ENCODE assay signal across 20 cellular contexts in genomic region chr1:59819566-59820438, GRCh38. TPM values are rescaled to one million over a fixed set of nuclear protein-coding genes. Genes with fewer than 3 reads are reported as not detected.
DNase-seq lines count a peak whose midpoint lies in the region; ATAC-seq and TF ChIP-seq lines count a peak whose summit lies in the region.
"Had no signal": no experiment of that assay in that cellular context is flagged by ENCODE, and none has a peak within 500 bp of the region (broad histone marks: within the 10 kb centered on the region; RNA-seq: fewer than 3 reads in every experiment).

No MANE protein-coding gene starts in this region.

- no peak overlapping the region for H3K4me3 Mint-ChIP-seq in H9
- no peak overlapping the region for H3K4me3 Mint-ChIP-seq in stimulated activated memory B cell treated with anti-CD40 and anti-IgM and Interleukin-4, amounts not matched to agents 10 μg/mL and 1 μg/mL and 100 μg/mL, for 72 hours
- H3K4me3 Mint-ChIP-seq in CD4-positive, alpha-beta T cell = no peak overlapping the region
- H3K4me3 Mint-ChIP-seq: GM23338, nephron progenitor cell had no signal

- no peaks in the 10 kb centered on the region for H3K27me3 ChIP-seq in H9 (ENCODE audit: insufficient read depth, low read length)
- no peaks in the 10 kb centered on the region for H3K27me3 ChIP-seq in CD4-positive, alpha-beta T cell (ENCODE audit: control insufficient read depth, insufficient read depth, low read length)
- H3K27me3 ChIP-seq: ascending aorta had no signal

- H3K4me1 Mint-ChIP-seq in H9 = no peaks in the 10 kb centered on the region
- peaks cover 5% of the 10 kb centered on the region for H3K4me1 Mint-ChIP-seq in stimulated activated memory B cell treated with anti-CD40 and anti-IgM and Interleukin-4, amounts not matched to agents 10 μg/mL and 1 μg/mL and 100 μg/mL, for 72 hours
- peaks cover 7% of the 10 kb centered on the region for H3K4me1 Mint-ChIP-seq in CD4-positive, alpha-beta T cell (ENCODE audit: low read depth)
- H3K4me1 Mint-ChIP-seq: nephron progenitor cell had no signal

- H3K23me2 ChIP-seq in H9 (ENCODE audit: insufficient read length, low read depth, low read length, poor library complexity, severe bottlenecking) = peaks cover 6% of the 10 kb centered on the region

- no peak for TF ChIP-seq CTCF in H9 (conservative IDR thresholded peaks at IDR 0.05)
- TF ChIP-seq CTCF in CD4-positive, alpha-beta T cell (IDR thresholded peaks at IDR 0.05) = no peak

- peaks cover 2% of the 10 kb centered on the region; the same call in 1 of the 2 replicates for H3K4me1 ChIP-seq in H9 (ENCODE audit: insufficient read depth, low read length)
- H3K4me1 ChIP-seq: ascending aorta, uterus had no signal

- no peak overlapping the region for H3K27ac ChIP-seq in H9 (ENCODE audit: insufficient read length, low read depth, low read length)
- no peak overlapping the region for H3K27ac ChIP-seq in CD4-positive, alpha-beta T cell (ENCODE audit: low read depth, low read length)
- H3K27ac ChIP-seq: ascending aorta, uterus had no signal

- H4K91ac ChIP-seq in H9 (ENCODE audit: insufficient read length, low read depth, low read length) = no peak overlapping the region

- no peak overlapping the region for H2BK15ac ChIP-seq in H9 (ENCODE audit: low read depth, low read length)

- H3T11ph ChIP-seq in H9 (ENCODE audit: low read length) = no peak overlapping the region

- no peaks in the 10 kb centered on the region for H4K20me1 ChIP-seq in H9 (ENCODE audit: control insufficient read depth, insufficient read depth, insufficient read length)

- no peaks in the 10 kb centered on the region for H3K27me3 Mint-ChIP-seq in H9 (ENCODE audit: low read depth)
- no peaks in the 10 kb centered on the region for H3K27me3 Mint-ChIP-seq in stimulated activated memory B cell treated with anti-CD40 and anti-IgM and Interleukin-4, amounts not matched to agents 10 μg/mL and 1 μg/mL and 100 μg/mL, for 72 hours
- no peaks in the 10 kb centered on the region for H3K27me3 Mint-ChIP-seq in CD4-positive, alpha-beta T cell

- H3K27ac Mint-ChIP-seq in H9 = no peak overlapping the region
- no peak overlapping the region for H3K27ac Mint-ChIP-seq in stimulated activated memory B cell treated with anti-CD40 and anti-IgM and Interleukin-4, amounts not matched to agents 10 μg/mL and 1 μg/mL and 100 μg/mL, for 72 hours
- no peak overlapping the region for H3K27ac Mint-ChIP-seq in CD4-positive, alpha-beta T cell
- H3K27ac Mint-ChIP-seq: GM23338, nephron progenitor cell had no signal

- no peak overlapping the region for H3K18ac ChIP-seq in H9 (ENCODE audit: insufficient read length, low read depth, low read length)

- no peak overlapping the region for H3K4ac ChIP-seq in H9 (ENCODE audit: low read depth, low read length)

- no peak overlapping the region for H2BK5ac ChIP-seq in H9 (ENCODE audit: insufficient read length, low read length)

- no peak overlapping the region for H2BK120ac ChIP-seq in H9 (ENCODE audit: low read depth, low read length, poor library complexity, severe bottlenecking)

- H3K9ac ChIP-seq in H9 (ENCODE audit: extremely low read depth, insufficient read length, low read length) = no peak overlapping the region
- H3K9ac ChIP-seq: SK-N-SH had no signal

- no peak overlapping the region for H3K56ac ChIP-seq in H9 (ENCODE audit: insufficient read length, low read depth, low read length)

- no peak overlapping the region for H3K23ac ChIP-seq in H9 (ENCODE audit: insufficient read length, low read depth, low read length)

- POLR2A ChIA-PET in CD4-positive, alpha-beta T cell (lab: Charles Lee) = no interaction called here

- ATAC-seq in GM19463 (IDR thresholded peaks at IDR 0.05; ENCODE audit: unreplicated experiment) (peak; percentile 58), HG03196 (IDR thresholded peaks at IDR 0.05; ENCODE audit: unreplicated experiment) (peak; percentile 51)
- no peak for ATAC-seq in stimulated activated memory B cell treated with anti-CD40 and anti-IgM and Interleukin-4, amounts not matched to agents 10 μg/mL and 1 μg/mL and 100 μg/mL, for 72 hours
- no peak for ATAC-seq in CD4-positive, alpha-beta T cell (ENCODE audit: poor library complexity)
- ATAC-seq: GM23338, Panc1 had no signal

- no peak overlapping the region for H2AK5ac ChIP-seq in H9 (ENCODE audit: insufficient read length, low read length)

- no peak overlapping the region for H3K14ac ChIP-seq in H9 (ENCODE audit: insufficient read depth, low read length)

- H3K36me3 Mint-ChIP-seq in H9 (ENCODE audit: insufficient read depth in 1 of 3, low read depth in 3 of 3) = peaks cover 0 to 8% (median 4%) of the 10 kb centered on the region in 3 experiments; a peak in 1 of 7 replicates
- peaks cover 7% of the 10 kb centered on the region for H3K36me3 Mint-ChIP-seq in stimulated activated memory B cell treated with anti-CD40 and anti-IgM and Interleukin-4, amounts not matched to agents 10 μg/mL and 1 μg/mL and 100 μg/mL, for 72 hours
- peaks cover 14% of the 10 kb centered on the region for H3K36me3 Mint-ChIP-seq in CD4-positive, alpha-beta T cell (ENCODE audit: low read depth)

- H4K5ac ChIP-seq in H9 (ENCODE audit: insufficient read length, low read depth, low read length) = no peak overlapping the region

- H4K8ac ChIP-seq in H9 (replicated peaks; ENCODE audit: insufficient read length, low read depth, low read length) = no peak overlapping the region

- H2AFZ ChIP-seq in H9 (ENCODE audit: low read length) = no peak overlapping the region
- H2AFZ ChIP-seq: GM23338 had no signal

- intact Hi-C loops in CD4-positive, alpha-beta T cell (cut with DNase I, micrococcal nuclease) = loop anchor here (5.0 to 10.0 kb wide), 5 partner anchors 525 to 1905 kb away; partner anchors contain the start of genes FGGY (in 1 of the 2), MYSM1 (in 1 of the 2) and TM2D1 (in 1 of the 2)

- H2BK12ac ChIP-seq in H9 (ENCODE audit: insufficient read length, low read depth, low read length) = no peak overlapping the region

- no peak overlapping the region for H3K4me2 ChIP-seq in H9 (ENCODE audit: insufficient read depth, insufficient read length, low read length)
- H3K4me2 ChIP-seq: GM23338, SK-N-SH had no signal

- CTCF ChIA-PET in CD4-positive, alpha-beta T cell (lab: Charles Lee) = interaction anchor here (1.2 kb wide), 1 partner anchor 1273 kb away, joined by 3 read pairs; the partner anchor contains the start of gene OMA1

- peaks cover 8% of the 10 kb centered on the region for H3K79me2 ChIP-seq in H9 (ENCODE audit: insufficient read depth, low read length)

- peak; percentile 52 for DNase-seq in DMS 273 (lab: John Stamatoyannopoulos, UW; ENCODE audit: unreplicated experiment)
- peak; percentile 54 for DNase-seq in kidney tubule cell (ENCODE audit: low spot score)
- DNase-seq in H9 = no peak
- DNase-seq in CD4-positive, alpha-beta T cell = no peak
- DNase-seq in AG08396 (ENCODE audit: low spot score) = no peak
- DNase-seq: COR-L47, IMR-90, mammary epithelial cell, NCI-H2029 treated with DMSO at 0.1 percent for 48 hours, NCI-H526 treated with DMSO at 0.1 percent for 48 hours, nephron progenitor cell, retina, SK-N-SH, uterus had no signal

- H3K9me3 ChIP-seq in H9 (ENCODE audit: control insufficient read depth, low read depth, low read length) = no peaks in the 10 kb centered on the region
- H3K9me3 ChIP-seq in CD4-positive, alpha-beta T cell (ENCODE audit: control insufficient read depth, low read length) = no peaks in the 10 kb centered on the region
- H3K9me3 ChIP-seq: ascending aorta, SK-N-SH, uterus had no signal

- H3K9me3 Mint-ChIP-seq in H9 = no peaks in the 10 kb centered on the region
- H3K9me3 Mint-ChIP-seq in stimulated activated memory B cell treated with anti-CD40 and anti-IgM and Interleukin-4, amounts not matched to agents 10 μg/mL and 1 μg/mL and 100 μg/mL, for 72 hours = no peaks in the 10 kb centered on the region
- H3K9me3 Mint-ChIP-seq in CD4-positive, alpha-beta T cell = no peaks in the 10 kb centered on the region
- H3K9me3 Mint-ChIP-seq: GM23338, nephron progenitor cell had no signal

- peaks cover 2% of the 10 kb centered on the region for H3K79me1 ChIP-seq in H9 (ENCODE audit: insufficient read depth, low read depth, low read length, poor library complexity, severe bottlenecking)

- no peak overlapping the region for H2BK20ac ChIP-seq in H9 (ENCODE audit: low read depth, low read length, poor library complexity, severe bottlenecking)

RNA-seq across cellular contexts. Expression of gene HOOK1, which starts 5.1 kb away (rescaled TPM):
- total RNA-seq in H9 (2021) = 31.0 and 42.0 TPM in 2 replicates
- 10 to 100 TPM; 18.1 to 19.4 TPM for total RNA-seq in CD4-positive, alpha-beta T cell
- total RNA-seq: ascending aorta, IMR-90 had no signal

Comparison
In these comparisons a context has a peak if more than half of its experiments do, and no peak if none do; other contexts are left out.
1. DNase-seq: peak in DMS 273 (single experiment) and kidney tubule cell (single experiment); none in H9 (single experiment), CD4-positive, alpha-beta T cell (0 of 10) and AG08396 (single experiment).
2. ATAC-seq: peak in GM19463 (single experiment) and HG03196 (single experiment); none in stimulated activated memory B cell treated with anti-CD40 and anti-IgM and Interleukin-4, amounts not matched to agents 10 μg/mL and 1 μg/mL and 100 μg/mL, for 72 hours (single experiment) and CD4-positive, alpha-beta T cell (single experiment).